ENCODE assay signal across 22 cellular contexts in genomic region chr4:10736895-10737294, GRCh38. TPM values are rescaled to one million over a fixed set of nuclear protein-coding genes. Genes with fewer than 3 reads are reported as not detected.
A peak's percentile ranks its signal among the peaks of the same experiment; 100 is the strongest.
DNase-seq lines count a peak whose midpoint lies in the region; ATAC-seq, FAIRE-seq and TF ChIP-seq lines count a peak whose summit lies in the region.
"Had no signal": no experiment of that assay in that cellular context is flagged by ENCODE, and none has a peak within 500 bp of the region (broad histone marks: within the 10 kb centered on the region; RNA-seq: fewer than 3 reads in every experiment).

No MANE protein-coding gene starts in this region.

- H3K27ac ChIP-seq in WERI-Rb-1, result no peak overlapping the region

- no peak overlapping the region for H3K4me3 Mint-ChIP-seq in activated CD4-positive, alpha-beta T cell treated with anti-CD3 and anti-CD28 coated beads, Interleukin-2, amount 10 ng/mL, durations not matched to agents 24 days and 14 days
- H3K4me3 Mint-ChIP-seq: CD14-positive monocyte had no signal

- no peak for ATAC-seq in GM18907 (IDR thresholded peaks at IDR 0.05; ENCODE audit: unreplicated experiment)
- ATAC-seq: PC-3 had no signal

- H3K27me3 Mint-ChIP-seq in activated CD4-positive, alpha-beta T cell treated with anti-CD3 and anti-CD28 coated beads, Interleukin-2, amount 10 ng/mL, durations not matched to agents 24 days and 14 days, result no peaks in the 10 kb centered on the region

- TF ChIP-seq CTCF in WERI-Rb-1 (IDR thresholded peaks at IDR 0.05; ENCODE audit: low read depth, low read length) (0 out of 2 replicates have a peak, but pooled peaks have one; percentile 3), retinal pigment epithelial cell (conservative IDR thresholded peaks at IDR 0.05; ENCODE audit: low read depth, low read length) (peak; percentile 3)

- H3K4me1 Mint-ChIP-seq in activated CD4-positive, alpha-beta T cell treated with anti-CD3 and anti-CD28 coated beads, Interleukin-2, amount 10 ng/mL, durations not matched to agents 24 days and 14 days, result peaks cover 53% of the 10 kb centered on the region

- no peak overlapping the region for H3K4me3 ChIP-seq in WERI-Rb-1 (ENCODE audit: low read depth, low read length)
- no peak overlapping the region for H3K4me3 ChIP-seq in retinal pigment epithelial cell (ENCODE audit: low read length)
- no peak overlapping the region for H3K4me3 ChIP-seq in H7 (ENCODE audit: insufficient read depth, low read depth, low read length)
- H3K4me3 ChIP-seq: HAP-1, MG63 had no signal

- H3K9me3 ChIP-seq in WERI-Rb-1 (ENCODE audit: severe bottlenecking), result no peaks in the 10 kb centered on the region
- H3K9me3 ChIP-seq: HAP-1, MG63 had no signal

- H3K36me3 Mint-ChIP-seq in activated CD4-positive, alpha-beta T cell treated with anti-CD3 and anti-CD28 coated beads, Interleukin-2, amount 10 ng/mL, durations not matched to agents 24 days and 14 days (ENCODE audit: low read depth), result peaks cover 6% of the 10 kb centered on the region
- H3K36me3 Mint-ChIP-seq: CD14-positive monocyte had no signal

- H3K36me3 ChIP-seq in WERI-Rb-1 (no peaks in the 10 kb centered on the region), H7 (replicated peaks; ENCODE audit: control insufficient read depth, insufficient read depth, low read length) (no peaks in the 10 kb centered on the region)
- H3K36me3 ChIP-seq: HAP-1, MG63 had no signal

- H3K27ac Mint-ChIP-seq in activated CD4-positive, alpha-beta T cell treated with anti-CD3 and anti-CD28 coated beads, Interleukin-2, amount 10 ng/mL, durations not matched to agents 24 days and 14 days, result peak overlapping the region; percentile 51
- H3K27ac Mint-ChIP-seq: CD14-positive monocyte had no signal

- intact Hi-C loops in activated CD4-positive, alpha-beta T cell treated with anti-CD3 and anti-CD28 coated beads, Interleukin-2, amount 10 ng/mL, durations not matched to agents 24 days and 14 days (cut with micrococcal nuclease), result loop anchor here (10.0 kb wide), 1 partner anchor 688 kb away; the partner anchor contains the start of gene HS3ST1

- peak; percentile 4 for FAIRE-seq in GM19239 (lab: Jason Lieb, UNC)
- FAIRE-seq: A204.1 had no signal

- H3K27me3 ChIP-seq in WERI-Rb-1 (ENCODE audit: insufficient read depth, low read depth, severe bottlenecking) (no peaks in the 10 kb centered on the region), H7 (ENCODE audit: control insufficient read depth, insufficient read depth, low read length) (no peaks in the 10 kb centered on the region)
- H3K27me3 ChIP-seq: MG63 had no signal

- DNase-seq in activated CD4-positive, alpha-beta T cell treated with anti-CD3 and anti-CD28 coated beads, Interleukin-2, amount 10 ng/mL, durations not matched to agents 24 days and 14 days, result no peak
- no peak for DNase-seq in activated CD4-positive, alpha-beta T cell treated with anti-CD3 and anti-CD28 coated beads, Interleukin-2, amount 50 U/mL, for 1 hour
- no peak for DNase-seq in GM19239 (ENCODE audit: insufficient read length, low spot score)
- no peak for DNase-seq in WERI-Rb-1
- DNase-seq in retinal pigment epithelial cell (ENCODE audit: low read depth), result no peak
- DNase-seq in stimulated activated CD4-positive, alpha-beta T cell treated with anti-CD3 and anti-CD28 coated beads, Interleukin-2, amount 100 ng/mL, for 24 hours, result no peak
- no peak for DNase-seq in H7
- DNase-seq: DMS79 treated with DMSO at 0.1 percent for 48 hours, Kasumi-1, MG63, NCI-H1694 treated with DMSO at 0.1 percent for 48 hours, NCI-H2081 treated with DMSO at 0.1 percent for 48 hours, NCI-H2227 treated with DMSO at 0.1 percent for 48 hours, NCI-H510A treated with DMSO at 0.1 percent for 48 hours, PC-3, Right ventricle myocardium superior had no signal

- H3K9me3 Mint-ChIP-seq in activated CD4-positive, alpha-beta T cell treated with anti-CD3 and anti-CD28 coated beads, Interleukin-2, amount 10 ng/mL, durations not matched to agents 24 days and 14 days, result peaks cover 10% of the 10 kb centered on the region

RNA-seq across cellular contexts. Expression of gene CLNK, which starts 52.3 kb away (rescaled TPM):
- 0.79 and 0.80 TPM in 2 replicates for total RNA-seq in activated CD4-positive, alpha-beta T cell treated with anti-CD3 and anti-CD28 coated beads, Interleukin-2, amount 10 ng/mL, durations not matched to agents 24 days and 14 days
- not detected in 2 replicates for total RNA-seq in H7 (2014; rRNA removed; shearing (Covaris generic))
- total RNA-seq: PC-3, Right ventricle myocardium superior, RPMI7951, SK-MEL-5 had no signal
